In genomic region chr9:32548213-32548612, GRCh38 we compare ENCODE assay signal across 7 cellular contexts. TPM values are rescaled to one million over a fixed set of nuclear protein-coding genes. Genes with fewer than 3 reads are reported as not detected.
DNase-seq lines count a peak whose midpoint lies in the region; ATAC-seq, FAIRE-seq and TF ChIP-seq lines count a peak whose summit lies in the region.
"Not testable (repeated sequence)": the region's sequence is repeated elsewhere in the genome, so short reads cannot be mapped to it uniquely, and the experiment has no call there.

No MANE protein-coding gene starts in this region.

- not testable (repeated sequence) for H3K27me3 Mint-ChIP-seq in CD4-positive, alpha-beta T cell; WTC11 (ENCODE audit: low read depth); astrocyte (ENCODE audit: low read depth, unreplicated experiment); central memory CD8-positive, alpha-beta T cell; natural killer cell (ENCODE audit: low read depth in 2 of 2); neural progenitor cell (ENCODE audit: insufficient read depth, low read depth)

- POLR2A ChIA-PET in CD4-positive, alpha-beta T cell (lab: Charles Lee): interaction anchor here (5.2 kb wide), 1 partner anchor 23 kb away, joined by 127 read pairs; the partner anchor contains the start of gene RIGI
- POLR2A ChIA-PET in WTC11 (lab: Charles Lee): not testable (repeated sequence)

- not testable (repeated sequence) for H3K9me2 ChIP-seq in Loucy (replicated peaks; ENCODE audit: low read depth, low read length)

- H2AFZ ChIP-seq in Loucy (ENCODE audit: low read length); astrocyte (ENCODE audit: low read depth, low read length); neural progenitor cell (replicated peaks): not testable (repeated sequence)

- not testable (repeated sequence) for FAIRE-seq in astrocyte (lab: Jason Lieb, UNC)

- intact Hi-C loops in CD4-positive, alpha-beta T cell (cut with DNase I, micrococcal nuclease); natural killer cell (cut with micrococcal nuclease): not testable (repeated sequence)

- H3K4me1 ChIP-seq in Loucy (ENCODE audit: insufficient read depth, low read length, poor library complexity, severe bottlenecking): peaks cover 49% of the 10 kb centered on the region
- H3K4me1 ChIP-seq in astrocyte (ENCODE audit: insufficient read depth, low read length); neural progenitor cell: not testable (repeated sequence)

- H3K4me2 ChIP-seq in Loucy (ENCODE audit: low read depth, low read length, poor library complexity, severe bottlenecking): peak overlapping the region; percentile 94
- not testable (repeated sequence) for H3K4me2 ChIP-seq in astrocyte (ENCODE audit: low read length); neural progenitor cell

- peaks cover 63% of the 10 kb centered on the region for H3K4me1 Mint-ChIP-seq in CD4-positive, alpha-beta T cell (ENCODE audit: low read depth)
- H3K4me1 Mint-ChIP-seq in WTC11 (peaks cover 19% of the 10 kb centered on the region), natural killer cell (peaks cover 47 to 50% of the 10 kb centered on the region in 2 donors), neural progenitor cell (peaks cover 20% of the 10 kb centered on the region)
- not testable (repeated sequence) for H3K4me1 Mint-ChIP-seq in astrocyte (ENCODE audit: low read depth, unreplicated experiment)
- H3K4me1 Mint-ChIP-seq in central memory CD8-positive, alpha-beta T cell: peaks cover 42% of the 10 kb centered on the region

- not testable (repeated sequence) for DNase-seq in CD4-positive, alpha-beta T cell; WTC11 (ENCODE audit: low spot score); astrocyte (ENCODE audit: low read depth); central memory CD8-positive, alpha-beta T cell (ENCODE audit: low spot score in 2 of 2); natural killer cell; neural progenitor cell (ENCODE audit: low spot score)

- peaks cover 51% of the 10 kb centered on the region for H3K36me3 Mint-ChIP-seq in CD4-positive, alpha-beta T cell (ENCODE audit: low read depth)
- H3K36me3 Mint-ChIP-seq in WTC11 (peaks cover 31% of the 10 kb centered on the region), astrocyte (ENCODE audit: low read depth, unreplicated experiment) (peaks cover 12% of the 10 kb centered on the region), neural progenitor cell (peaks cover 36% of the 10 kb centered on the region)
- peaks cover 31% of the 10 kb centered on the region for H3K36me3 Mint-ChIP-seq in central memory CD8-positive, alpha-beta T cell (ENCODE audit: insufficient read depth)
- H3K36me3 Mint-ChIP-seq in natural killer cell: not testable (repeated sequence)

- H3K27me3 ChIP-seq in CD4-positive, alpha-beta T cell (ENCODE audit: control insufficient read depth, insufficient read depth, low read length); Loucy (ENCODE audit: insufficient read depth, low read length, poor library complexity, severe bottlenecking); astrocyte (ENCODE audit: insufficient read depth, low read length); neural progenitor cell: not testable (repeated sequence)

- H3K9me3 ChIP-seq in CD4-positive, alpha-beta T cell (ENCODE audit: control insufficient read depth, low read length); Loucy (ENCODE audit: insufficient read depth, low read depth, low read length); astrocyte (ENCODE audit: insufficient read depth, low read depth, low read length); neural progenitor cell (ENCODE audit: low read depth): not testable (repeated sequence)

- H3K4me3 ChIP-seq in Loucy (ENCODE audit: low read length, poor library complexity, severe bottlenecking): peak overlapping the region; percentile 87
- not testable (repeated sequence) for H3K4me3 ChIP-seq in astrocyte (ENCODE audit: insufficient read depth, low read depth, low read length); neural progenitor cell

- peak overlapping the region; percentile 99 for H3K27ac Mint-ChIP-seq in CD4-positive, alpha-beta T cell
- peak overlapping the region; percentile 57; the same call in 1 of the 2 replicates for H3K27ac Mint-ChIP-seq in WTC11
- H3K27ac Mint-ChIP-seq in astrocyte (ENCODE audit: unreplicated experiment); central memory CD8-positive, alpha-beta T cell (ENCODE audit: low read depth); natural killer cell; neural progenitor cell: not testable (repeated sequence)

- ATAC-seq in CD4-positive, alpha-beta T cell (ENCODE audit: poor library complexity); WTC11; central memory CD8-positive, alpha-beta T cell (replicated peaks; ENCODE audit: extremely low read depth, poor library complexity, severe bottlenecking); natural killer cell: not testable (repeated sequence)

- H3K27ac ChIP-seq in CD4-positive, alpha-beta T cell (ENCODE audit: low read depth, low read length); astrocyte (ENCODE audit: low read depth, low read length); neural progenitor cell: not testable (repeated sequence)

- H3F3A ChIP-seq in Loucy (ENCODE audit: low read depth): not testable (repeated sequence)
- peaks cover 26% of the 10 kb centered on the region for H3F3A ChIP-seq in neural progenitor cell (ENCODE audit: low read depth)

- peak overlapping the region; percentile 73 for H3K4me3 Mint-ChIP-seq in CD4-positive, alpha-beta T cell
- not testable (repeated sequence) for H3K4me3 Mint-ChIP-seq in WTC11
- peak overlapping the region; percentile 48 for H3K4me3 Mint-ChIP-seq in astrocyte (ENCODE audit: unreplicated experiment)
- H3K4me3 Mint-ChIP-seq in central memory CD8-positive, alpha-beta T cell: peak overlapping the region; percentile 98
- peak overlapping the region; percentile 18 for H3K4me3 Mint-ChIP-seq in natural killer cell
- H3K4me3 Mint-ChIP-seq in neural progenitor cell: peak overlapping the region; percentile 44

- H3K9me3 Mint-ChIP-seq in CD4-positive, alpha-beta T cell; WTC11; astrocyte (ENCODE audit: unreplicated experiment); central memory CD8-positive, alpha-beta T cell; natural killer cell; neural progenitor cell: not testable (repeated sequence)

- TF ChIP-seq CTCF in CD4-positive, alpha-beta T cell (IDR thresholded peaks at IDR 0.05); Loucy (conservative IDR thresholded peaks at IDR 0.05; ENCODE audit: low read length); WTC11 (IDR thresholded peaks at IDR 0.05); astrocyte (IDR thresholded peaks at IDR 0.05; ENCODE audit: insufficient read depth, low read depth, low read length); natural killer cell (IDR thresholded peaks at IDR 0.05); neural progenitor cell (IDR thresholded peaks at IDR 0.05): not testable (repeated sequence)

- CTCF ChIA-PET in CD4-positive, alpha-beta T cell (lab: Charles Lee): interaction anchor here (1.5 to 1.9 kb wide), 2 partner anchors 22 to 169 kb away, joined by 3 to 9 read pairs; partner anchors contain the start of gene RIGI
- CTCF ChIA-PET in WTC11 (lab: Charles Lee): interaction anchor here (0.7 to 1.1 kb wide), 2 partner anchors 24 to 33 kb away, joined by 3 read pairs; no protein-coding TSS in a partner anchor

- H4K20me1 ChIP-seq in Loucy (ENCODE audit: insufficient read depth, low read length, poor library complexity, severe bottlenecking) (peaks cover 62% of the 10 kb centered on the region), astrocyte (ENCODE audit: insufficient read depth, low read length) (peaks cover 63% of the 10 kb centered on the region), neural progenitor cell (ENCODE audit: low read depth) (peaks cover 61% of the 10 kb centered on the region)

- H3K79me2 ChIP-seq in Loucy (ENCODE audit: insufficient read depth, low read length): peaks cover 90% of the 10 kb centered on the region
- H3K79me2 ChIP-seq in astrocyte (ENCODE audit: insufficient read depth, low read length): peaks cover 87% of the 10 kb centered on the region
- H3K79me2 ChIP-seq in neural progenitor cell (ENCODE audit: low read depth): peaks cover 90% of the 10 kb centered on the region

- H3K9ac ChIP-seq in Loucy (ENCODE audit: low read depth, low read length, poor library complexity, severe bottlenecking); astrocyte (ENCODE audit: low read length); neural progenitor cell: not testable (repeated sequence)

- H3K36me3 ChIP-seq in Loucy (ENCODE audit: insufficient read depth, low read length): peaks cover 10% of the 10 kb centered on the region; the same call in 1 of the 2 replicates
- not testable (repeated sequence) for H3K36me3 ChIP-seq in astrocyte (ENCODE audit: insufficient read depth, low read length); neural progenitor cell

RNA-seq across cellular contexts. Expression of gene SMIM27, which starts 3.9 kb away (rescaled TPM):
- 10 to 100 TPM; 12.7 to 16.8 TPM for total RNA-seq in CD4-positive, alpha-beta T cell
- total RNA-seq in WTC11 (2021) (13.6 to 20.5 TPM (median 14.5 TPM) in 3 replicates), astrocyte (9.4 and 15.0 TPM in 2 replicates), natural killer cell (10 to 100 TPM; 17.7 to 22.8 (median 18.0) TPM), neural progenitor cell (ENCODE audit: low replicate concordance) (6.4 and 9.7 TPM in 2 replicates)

RNA-seq across cellular contexts. Expression of gene TOPORS, which starts 4.2 kb away (rescaled TPM):
- 10 to 100 TPM; 40.8 to 41.8 TPM for total RNA-seq in CD4-positive, alpha-beta T cell
- total RNA-seq in WTC11 (2021) (23.3 to 26.1 TPM (median 23.7 TPM) in 3 replicates), astrocyte (19.7 and 20.4 TPM in 2 replicates), natural killer cell (10 to 100 TPM; 27.5 to 30.4 (median 29.8) TPM), neural progenitor cell (ENCODE audit: low replicate concordance) (33.9 and 51.3 TPM in 2 replicates)

RNA-seq across cellular contexts. Expression of gene RIGI, which starts 22.2 kb away (rescaled TPM):
- 1 to 10 TPM; 4.9 to 5.0 TPM for total RNA-seq in CD4-positive, alpha-beta T cell
- total RNA-seq in WTC11 (2021) (6.0 to 7.5 TPM (median 6.2 TPM) in 3 replicates), astrocyte (164 and 187 TPM in 2 replicates), natural killer cell (10 to 100 TPM; 13.8 to 21.3 (median 15.7) TPM), neural progenitor cell (ENCODE audit: low replicate concordance) (5.7 and 9.9 TPM in 2 replicates)

RNA-seq across cellular contexts. Expression of gene NDUFB6, which starts 24.7 kb away (rescaled TPM):
- total RNA-seq in CD4-positive, alpha-beta T cell: 10 to 100 TPM; 11.9 to 12.3 TPM
- 56.0 to 67.2 TPM (median 62.4 TPM) in 3 replicates for total RNA-seq in WTC11 (2021)
- 56.1 and 56.7 TPM in 2 replicates for total RNA-seq in astrocyte
- 10 to 100 TPM; 12.6 to 14.6 (median 13.3) TPM for total RNA-seq in natural killer cell
- total RNA-seq in neural progenitor cell (ENCODE audit: low replicate concordance): 50.8 and 64.9 TPM in 2 replicates
